ENCODE assay signal across 9 cellular contexts in genomic region chr11:17978553-17979287, GRCh38. TPM values are rescaled to one million over a fixed set of nuclear protein-coding genes. Genes with fewer than 3 reads are reported as not detected.
A peak's percentile ranks its signal among the peaks of the same experiment; 100 is the strongest.
DNase-seq lines count a peak whose midpoint lies in the region; ATAC-seq, FAIRE-seq and TF ChIP-seq lines count a peak whose summit lies in the region.
"Had no signal": no experiment of that assay in that cellular context is flagged by ENCODE, and none has a peak within 500 bp of the region (broad histone marks: within the 10 kb centered on the region; RNA-seq: fewer than 3 reads in every experiment).

No MANE protein-coding gene starts in this region.

- H3K4me1 ChIP-seq in PC-3 (ENCODE audit: insufficient read depth, low read length) (no peaks in the 10 kb centered on the region), HepG2 (ENCODE audit: insufficient read depth, low read length) (peaks cover 40% of the 10 kb centered on the region), upper lobe of right lung (no peaks in the 10 kb centered on the region)
- H3K4me1 ChIP-seq: BLaER1 had no signal

- ATAC-seq in HG03175 (IDR thresholded peaks at IDR 0.05; ENCODE audit: unreplicated experiment) (peak; percentile 53), PC-3 (peak; percentile 97), HepG2 (peak; percentile 95), upper lobe of right lung (peak; percentile 74)

- TF ChIP-seq CTCF in PC-3 (conservative IDR thresholded peaks at IDR 0.05; ENCODE audit: low read depth, low read length) (peak; percentile 84), HepG2 (CRISPR knock-in tag; IDR thresholded peaks at IDR 0.05) (peak; percentile 90), upper lobe of right lung (IDR thresholded peaks at IDR 0.05) (peak; percentile 47)

- intact Hi-C loops in PC-3 (cut with micrococcal nuclease): loop anchor here (1.0 to 5.0 kb wide), 3 partner anchors 218 to 381 kb away; no protein-coding TSS in a partner anchor
- intact Hi-C loops in HepG2 (cut with micrococcal nuclease; ENCODE audit: unreplicated experiment): loop anchor here (1.0 to 2.0 kb wide), 3 partner anchors 218 to 380 kb away; no protein-coding TSS in a partner anchor
- intact Hi-C loops in upper lobe of right lung (cut with DNase I): loop anchor here (2.0 kb wide), 1 partner anchor 246 kb away; no protein-coding TSS in a partner anchor

- H3K27me3 ChIP-seq in PC-3 (ENCODE audit: low read length) (no peaks in the 10 kb centered on the region), HepG2 (ENCODE audit: control insufficient read depth in 1 of 2, insufficient read depth in 2 of 2, low read length in 2 of 2) (no peaks in the 10 kb centered on the region), upper lobe of right lung (no peaks in the 10 kb centered on the region)
- H3K27me3 ChIP-seq: BLaER1 had no signal

- H3K36me3 ChIP-seq in PC-3 (ENCODE audit: low read depth, low read length) (no peaks in the 10 kb centered on the region), HepG2 (replicated peaks in 1 of 2; ENCODE audit: control insufficient read depth in 1 of 2, insufficient read depth in 2 of 2, low read length in 2 of 2) (peaks cover 10 to 58% of the 10 kb centered on the region in 2 experiments), upper lobe of right lung (peaks cover 5% of the 10 kb centered on the region)

- H3K79me2 ChIP-seq in PC-3 (ENCODE audit: low read length) (no peaks in the 10 kb centered on the region), HepG2 (ENCODE audit: insufficient read depth, low read length) (no peaks in the 10 kb centered on the region)

- peak; percentile 75 for FAIRE-seq in HepG2 (lab: Jason Lieb, UNC)

- no peak overlapping the region for H3K4me2 ChIP-seq in PC-3 (ENCODE audit: low read length)
- H3K4me2 ChIP-seq in HepG2 (ENCODE audit: low read depth, low read length): no peak overlapping the region
- H3K4me2 ChIP-seq: BLaER1 had no signal

- peak; percentile 78 for TF ChIP-seq RAD21 in HepG2 (CRISPR knock-in tag; IDR thresholded peaks at IDR 0.05)

- in situ Hi-C loops in HepG2 (cut with HindIII; ENCODE audit: extremely low pct_ligation_motif_present, low pct_unique_long_range_greater_than_20kb): loop anchor here (5.0 to 10.0 kb wide), 2 partner anchors 216 to 374 kb away; no protein-coding TSS in a partner anchor

- H3K27ac ChIP-seq in PC-3 (ENCODE audit: low read length) (no peak overlapping the region), caudate nucleus (ENCODE audit: low read depth, low read length) (no peak overlapping the region), HepG2 (ENCODE audit: extremely low read length, insufficient read depth, low read length) (no peak overlapping the region), upper lobe of right lung (no peak overlapping the region)
- H3K27ac ChIP-seq: BLaER1 had no signal

- 63% methylated on average over 5 of the region's 5 CpGs for WGBS in HepG2 (ENCODE audit: low lambda C conversion rate)

- CTCF ChIA-PET in PC-3 (lab: Charles Lee) (interaction anchor here (0.7 to 1.5 kb wide), 2 partner anchors 219 to 248 kb away, joined by 3 to 23 read pairs; no protein-coding TSS in a partner anchor), HepG2 (lab: Yijun Ruan, JAX; ENCODE audit: low intra/inter-chr PET ratio, low total read pairs) (interaction anchor here (0.7 to 4.1 kb wide), 6 partner anchors 8 to 379 kb away, joined by 3 to 44 read pairs (median 6); partner anchors contain the start of gene KCNC1)

- peak; percentile 25 for DNase-seq in NCI-H1436 (lab: John Stamatoyannopoulos, UW)
- no peak for DNase-seq in NCI-H1436 treated with DMSO at 0.1 percent for 48 hours (lab: John Stamatoyannopoulos, UW)
- DNase-seq in PC-3: peak; percentile 67
- peak in 34 of 61 donors; percentile 4 to 83 (median 24) for DNase-seq in caudate nucleus (lab: John Stamatoyannopoulos, UW)
- DNase-seq in HepG2 (ENCODE audit: low spot score): peak; percentile 59
- no peak for DNase-seq in upper lobe of right lung
- no peak for DNase-seq in activated CD8-positive, alpha-beta memory T cell treated with anti-CD3 and anti-CD28 coated beads, Interleukin-2, amount 50 U/mL, for 4 hours

- TF ChIP-seq EP300 in HepG2 (IDR thresholded peaks at IDR 0.05; ENCODE audit: low read depth in 2 of 2, low read length in 2 of 2) (no peak), HepG2 (CRISPR knock-in tag; IDR thresholded peaks at IDR 0.05; ENCODE audit: borderline replicate concordance) (no peak)

- H4K20me1 ChIP-seq in PC-3 (ENCODE audit: low read length) (0 out of 2 replicates have a peak, but pooled peaks cover 2% of the 10 kb centered on the region), HepG2 (ENCODE audit: insufficient read depth, low read length) (peaks cover 13% of the 10 kb centered on the region)

- no peaks in the 10 kb centered on the region for H3F3A ChIP-seq in PC-3 (ENCODE audit: low read length, unreplicated experiment)

- POLR2A ChIA-PET in PC-3 (lab: Charles Lee; ENCODE audit: unreplicated experiment): no interaction called here
- POLR2A ChIA-PET in HepG2 (lab: Yijun Ruan, JAX): interaction anchor here (1.2 to 2.4 kb wide), 2 partner anchors 8 to 248 kb away, joined by 5 to 7 read pairs; no protein-coding TSS in a partner anchor

- H3K9ac ChIP-seq in PC-3 (ENCODE audit: low read length) (no peak overlapping the region), HepG2 (ENCODE audit: insufficient read depth, low read depth, low read length) (no peak overlapping the region)
- H3K9ac ChIP-seq: BLaER1 had no signal

- H3K9me3 ChIP-seq in PC-3 (ENCODE audit: low read length) (no peaks in the 10 kb centered on the region), HepG2 (ENCODE audit: low read length) (no peaks in the 10 kb centered on the region), upper lobe of right lung (no peaks in the 10 kb centered on the region)
- H3K9me3 ChIP-seq: BLaER1 had no signal

- no peaks in the 10 kb centered on the region for H3K9me2 ChIP-seq in PC-3 (replicated peaks; ENCODE audit: low read length)

- no peak overlapping the region for H3K4me3 ChIP-seq in PC-3 (ENCODE audit: low read length)
- no peak overlapping the region for H3K4me3 ChIP-seq in HepG2 (replicated peaks in 1 of 3; ENCODE audit: insufficient read depth in 1 of 3, low read depth in 2 of 3, low read length in 3 of 3)
- H3K4me3 ChIP-seq in upper lobe of right lung: no peak overlapping the region
- H3K4me3 ChIP-seq: BLaER1 had no signal

- H2AFZ ChIP-seq in PC-3 (ENCODE audit: low read length): no peak overlapping the region
- no peak overlapping the region for H2AFZ ChIP-seq in HepG2 (ENCODE audit: low read length)

- BruUV-seq in PC-3 (replicated peaks; lab: Mats Ljungman, UMichigan) (no TSS peak), HepG2 (replicated peaks; lab: Mats Ljungman, UMichigan) (no TSS peak)

- no peak for TF ChIP-seq POLR2A in HepG2 (IDR thresholded peaks at IDR 0.05; ENCODE audit: insufficient read depth in 1 of 2, low read depth in 2 of 2, low read length in 2 of 2)

TF ChIP-seq in HepG2, 621 proteins besides CTCF, POLR2A, EP300 and RAD21 (continues in another document):
- 0 out of 2 replicates have a peak, but pooled peaks have one; percentile 9 for TF ChIP-seq SOX5 (CRISPR knock-in tag; IDR thresholded peaks at IDR 0.05; ENCODE audit: borderline replicate concordance)
- TF ChIP-seq SALL1 (CRISPR knock-in tag; IDR thresholded peaks at IDR 0.05): 0 out of 2 replicates have a peak, but pooled peaks have one; percentile 24
- TF ChIP-seq PHF21A (CRISPR knock-in tag; IDR thresholded peaks at IDR 0.05): no peak
- TF ChIP-seq KDM2A (CRISPR knock-in tag; IDR thresholded peaks at IDR 0.05; ENCODE audit: borderline replicate concordance, low read depth): no peak
- TF ChIP-seq LCORL (IDR thresholded peaks at IDR 0.05): no peak
- 0 out of 2 replicates have a peak, but pooled peaks have one; percentile 18 for TF ChIP-seq LCORL (CRISPR knock-in tag; IDR thresholded peaks at IDR 0.05)
- TF ChIP-seq SMC3 (IDR thresholded peaks at IDR 0.05; ENCODE audit: low read length): peak; percentile 80
- TF ChIP-seq ATRX (CRISPR knock-in tag; IDR thresholded peaks at IDR 0.05; ENCODE audit: borderline replicate concordance): no peak
- peak; percentile 62 for TF ChIP-seq XRCC5 (optimal IDR thresholded peaks at IDR 0.05; ENCODE audit: low read length)
- no peak for TF ChIP-seq EEA1 (CRISPR knock-in tag; IDR thresholded peaks at IDR 0.05; ENCODE audit: borderline replicate concordance)
- no peak for TF ChIP-seq ZNF605 (CRISPR knock-in tag; IDR thresholded peaks at IDR 0.05)
- no peak for TF ChIP-seq E2F5 (CRISPR knock-in tag; conservative IDR thresholded peaks at IDR 0.05)

RNA-seq across cellular contexts. Expression of gene SERGEF, which starts 34.1 kb away (rescaled TPM):
- total RNA-seq in PC-3 (2014; rRNA removed) (13.7 and 14.0 TPM in 2 replicates), HepG2 (2016; rRNA removed; fragmentation: Illumina TruSeq; extraction: Trizol) (114 and 117 TPM in 2 replicates), upper lobe of right lung (37.6 TPM)
- total RNA-seq in HepG2 (2016; cell fraction: cytosol; rRNA removed; fragmentation: Illumina TruSeq; extraction: Trizol; ENCODE audit: low read depth): 439 and 477 TPM in 2 replicates
- 109 and 122 TPM in 2 replicates for total RNA-seq in HepG2 (2016; cell fraction: insoluble cytoplasmic fraction; rRNA removed; fragmentation: Illumina TruSeq; extraction: Trizol)
- 317 and 361 TPM in 2 replicates for total RNA-seq in HepG2 (2016; cell fraction: membrane; rRNA removed; fragmentation: Illumina TruSeq; extraction: Trizol)
- 64.9 and 76.4 TPM in 2 replicates for total RNA-seq in HepG2 (2016; cell fraction: nucleus; rRNA removed; fragmentation: Illumina TruSeq; extraction: Trizol)
- polyA plus RNA-seq in HepG2 (2011; rRNA removed): 54.5 and 62.6 TPM in 2 replicates
- 59.1 and 61.0 TPM in 2 replicates for polyA plus RNA-seq in HepG2 (2011; cell fraction: cytosol; rRNA removed)
- polyA plus RNA-seq in HepG2 (2011; cell fraction: nucleus; rRNA removed): 56.3 and 60.9 TPM in 2 replicates
- polyA plus RNA-seq in HepG2 (2012): 73.3 and 103 TPM in 2 replicates
- 141 and 153 TPM in 2 replicates for polyA plus RNA-seq in HepG2 (2016; cell fraction: cytosol; fragmentation: Illumina TruSeq; extraction: Trizol; ENCODE audit: low read depth)
- polyA plus RNA-seq in HepG2 (2016; cell fraction: insoluble cytoplasmic fraction; fragmentation: Illumina TruSeq; extraction: Trizol; ENCODE audit: low read depth): 81.0 and 82.1 TPM in 2 replicates
- polyA plus RNA-seq in HepG2 (2016; cell fraction: membrane; fragmentation: Illumina TruSeq; extraction: Trizol; ENCODE audit: low read depth): 156 and 162 TPM in 2 replicates
- polyA plus RNA-seq in HepG2 (2016; cell fraction: nucleus; fragmentation: Illumina TruSeq; extraction: Trizol; ENCODE audit: insufficient read depth, low read depth): 63.3 and 66.3 TPM in 2 replicates
- 28.1 and 97.6 TPM in 2 replicates for polyA minus RNA-seq in HepG2 (2011; rRNA and poly(A)+ RNA removed; ENCODE audit: low replicate concordance)
- 39.2 and 52.7 TPM in 2 replicates for polyA minus RNA-seq in HepG2 (2011; cell fraction: cytosol; rRNA and poly(A)+ RNA removed)
- polyA minus RNA-seq in HepG2 (2011; cell fraction: nucleus; rRNA and poly(A)+ RNA removed): 105 and 132 TPM in 2 replicates

Comparison
In these comparisons a context has a peak if more than half of its experiments do, and no peak if none do; other contexts are left out.
1. DNase-seq: peak in NCI-H1436 (single experiment), PC-3 (single experiment), caudate nucleus (34 of 61) and HepG2 (single experiment); none in NCI-H1436 treated with DMSO at 0.1 percent for 48 hours (single experiment), upper lobe of right lung (single experiment) and activated CD8-positive, alpha-beta memory T cell treated with anti-CD3 and anti-CD28 coated beads, Interleukin-2, amount 50 U/mL, for 4 hours (single experiment).
2. Peak in every context shown above with its lines, with median percentiles within 50 percentile points of each other: ATAC-seq and CTCF ChIP-seq.